ENCODE assay signal across 8 cellular contexts in the genomic region with DNA sequence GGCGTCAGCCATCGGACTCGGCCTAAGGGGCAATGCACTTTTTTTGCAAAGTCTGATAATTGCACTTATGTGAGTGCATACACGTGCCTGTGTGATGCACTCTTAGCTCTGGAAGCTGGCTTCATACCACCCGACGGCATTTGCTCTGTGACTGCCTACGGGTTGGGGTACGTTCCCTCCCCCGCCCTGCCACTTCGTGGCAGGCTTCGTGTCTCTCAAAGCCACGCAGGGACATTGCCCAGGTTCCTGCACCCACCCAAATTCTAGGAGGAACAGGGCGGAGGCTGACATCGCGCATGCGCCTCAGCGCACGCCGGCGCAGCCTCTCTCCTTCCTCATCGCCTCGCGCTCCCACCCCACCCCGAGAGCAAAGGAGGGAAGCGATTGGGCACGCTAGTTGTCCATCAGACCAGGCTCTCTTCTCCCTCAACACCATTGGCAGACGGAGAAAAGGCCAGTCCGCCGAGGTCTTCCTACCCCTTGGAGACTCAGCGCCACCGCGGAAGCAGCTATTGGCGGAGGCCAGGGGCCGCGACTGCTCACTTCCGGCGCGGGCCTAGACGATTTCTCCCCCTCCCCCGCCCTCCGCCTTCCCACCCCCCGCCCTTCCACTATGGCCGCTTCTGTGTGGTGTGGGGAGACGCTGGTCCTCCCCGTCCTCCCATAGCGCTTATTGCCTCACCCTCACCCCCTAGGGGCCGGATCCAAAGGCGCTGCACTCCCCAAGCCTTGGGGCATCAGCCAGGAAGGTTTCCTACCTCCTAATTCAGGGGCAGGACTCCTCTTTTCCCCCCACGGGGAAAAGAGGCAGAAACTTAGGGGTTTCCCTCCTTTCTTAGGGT. TPM values are rescaled to one million over a fixed set of nuclear protein-coding genes. Genes with fewer than 3 reads are reported as not detected.
DNase-seq lines count a peak whose midpoint lies in the region; ATAC-seq, FAIRE-seq and TF ChIP-seq lines count a peak whose summit lies in the region.

INTS3 (plus strand) TSS at position 588 of the 842 bp plus-strand sequence. CDS start 585 bp downstream, outside the sequence.

- H3K9me2 ChIP-seq in OCI-LY1 (ENCODE audit: low read depth, low read length), result no peaks in the 10 kb centered on the region

- H3K79me2 ChIP-seq in OCI-LY1 (ENCODE audit: insufficient read depth, low read length), result peaks cover 11% of the 10 kb centered on the region; the same call in 1 of the 2 replicates

- TF ChIP-seq CTCF in OCI-LY1 (IDR thresholded peaks at IDR 0.05; ENCODE audit: low read length), result no peak

- H2AFZ ChIP-seq in OCI-LY1 (ENCODE audit: low read length), result no peak within 1 kb of the TSS

- WGBS in HUES64, result 2% methylated on average over 41 of the region's 49 CpGs
- 6% methylated on average over 25 to 32 of the region's 49 CpGs for WGBS in mesodermal cell (ENCODE audit: insufficient coverage in 2 of 2), 2 experiments

- H3K4me1 ChIP-seq in HUES64 (ENCODE audit: insufficient read depth, low read length) (peaks cover 18% of the 10 kb centered on the region), OCI-LY1 (ENCODE audit: insufficient read depth, low read length, severe bottlenecking) (peaks cover 39% of the 10 kb centered on the region), mesodermal cell (ENCODE audit: control insufficient read depth, insufficient read depth, low read length, poor library complexity, severe bottlenecking) (peaks cover 10% of the 10 kb centered on the region)

- ATAC-seq in GM21447 (IDR thresholded peaks at IDR 0.05; ENCODE audit: unreplicated experiment), result peak; percentile 95

- H3K27ac ChIP-seq in HUES64 (ENCODE audit: low read depth, low read length) (peak within 1 kb of the TSS; percentile 92), OCI-LY1 (ENCODE audit: low read depth, low read length, poor library complexity, severe bottlenecking) (peak within 1 kb of the TSS; percentile 78), mesodermal cell (ENCODE audit: low read depth, low read length, severe bottlenecking) (peak within 1 kb of the TSS; percentile 88)

- peak within 1 kb of the TSS; percentile 92 for H3K9ac ChIP-seq in HUES64 (ENCODE audit: low read depth, low read length)
- peak within 1 kb of the TSS; percentile 100 for H3K9ac ChIP-seq in OCI-LY1 (ENCODE audit: low read length)

- H3F3A ChIP-seq in OCI-LY1 (ENCODE audit: insufficient read depth, low read length), result 0 out of 2 replicates have a peak, but pooled peaks cover 4% of the 10 kb centered on the region

- peak; percentile 100 for DNase-seq in D341Med (ENCODE audit: low spot score)
- peak; percentile 97 for DNase-seq in activated CD8-positive, alpha-beta memory T cell treated with anti-CD3 and anti-CD28 coated beads, Interleukin-2, amount 50 U/mL, for 4 hours
- DNase-seq in stimulated activated CD8-positive, alpha-beta memory T cell treated with anti-CD3 and anti-CD28 coated beads, Interleukin-15, amount 100 ng/mL, for 4 hours (ENCODE audit: low read depth in 2 of 2), result peak; percentile 97 to 100

- H3K36me3 ChIP-seq in HUES64 (ENCODE audit: insufficient read depth, low read length), result peaks cover 12% of the 10 kb centered on the region
- 0 out of 2 replicates have a peak, but pooled peaks cover 7% of the 10 kb centered on the region for H3K36me3 ChIP-seq in OCI-LY1 (ENCODE audit: insufficient read depth, low read length)
- peaks cover 15% of the 10 kb centered on the region for H3K36me3 ChIP-seq in mesodermal cell (ENCODE audit: control insufficient read depth, insufficient read depth, low read length)

- peak; percentile 85 for FAIRE-seq in endometrium (lab: Jason Lieb, UNC)

- H3K27me3 ChIP-seq in HUES64 (ENCODE audit: insufficient read depth, low read length), result no peaks in the 10 kb centered on the region
- H3K27me3 ChIP-seq in OCI-LY1 (ENCODE audit: insufficient read depth, low read length), result no peaks in the 10 kb centered on the region

- H3K9me3 ChIP-seq in HUES64 (ENCODE audit: insufficient read depth, low read depth, low read length) (no peaks in the 10 kb centered on the region), OCI-LY1 (ENCODE audit: low read length) (no peaks in the 10 kb centered on the region), mesodermal cell (ENCODE audit: control insufficient read depth, low read length) (no peaks in the 10 kb centered on the region)

- H3K4me2 ChIP-seq in OCI-LY1 (ENCODE audit: low read length), result peak within 1 kb of the TSS; percentile 100

- H4K20me1 ChIP-seq in OCI-LY1 (ENCODE audit: insufficient read depth, low read length), result no peaks in the 10 kb centered on the region

- peak within 1 kb of the TSS; percentile 89 for H3K4me3 ChIP-seq in HUES64 (ENCODE audit: low read length)
- H3K4me3 ChIP-seq in OCI-LY1 (ENCODE audit: low read depth, low read length, poor library complexity, severe bottlenecking), result peak within 1 kb of the TSS; percentile 100
- H3K4me3 ChIP-seq in mesodermal cell (ENCODE audit: extremely low read depth, insufficient read depth, low read length, poor library complexity, severe bottlenecking), result peak within 1 kb of the TSS; percentile 67

RNA-seq across cellular contexts. Expression of gene INTS3, which starts in this region (rescaled TPM):
- 39.8 TPM for polyA plus RNA-seq in HUES64 (2013, experiment 1 of 2)
- 38.0 TPM for polyA plus RNA-seq in HUES64 (2013, experiment 2 of 2)
- 56.7 TPM for polyA plus RNA-seq in mesodermal cell (2013, experiment 1 of 2)
- polyA plus RNA-seq in mesodermal cell (2013, experiment 2 of 2), result 50.1 TPM

Comparison
In these comparisons a context has a peak if more than half of its experiments do, and no peak if none do; other contexts are left out.
1. Peak in every context shown above with its lines: DNase-seq, ATAC-seq, H3K4me3 ChIP-seq and H3K27ac ChIP-seq.